Comparison of ENCODE assay signal across 1 cellular context in the genomic region with DNA sequence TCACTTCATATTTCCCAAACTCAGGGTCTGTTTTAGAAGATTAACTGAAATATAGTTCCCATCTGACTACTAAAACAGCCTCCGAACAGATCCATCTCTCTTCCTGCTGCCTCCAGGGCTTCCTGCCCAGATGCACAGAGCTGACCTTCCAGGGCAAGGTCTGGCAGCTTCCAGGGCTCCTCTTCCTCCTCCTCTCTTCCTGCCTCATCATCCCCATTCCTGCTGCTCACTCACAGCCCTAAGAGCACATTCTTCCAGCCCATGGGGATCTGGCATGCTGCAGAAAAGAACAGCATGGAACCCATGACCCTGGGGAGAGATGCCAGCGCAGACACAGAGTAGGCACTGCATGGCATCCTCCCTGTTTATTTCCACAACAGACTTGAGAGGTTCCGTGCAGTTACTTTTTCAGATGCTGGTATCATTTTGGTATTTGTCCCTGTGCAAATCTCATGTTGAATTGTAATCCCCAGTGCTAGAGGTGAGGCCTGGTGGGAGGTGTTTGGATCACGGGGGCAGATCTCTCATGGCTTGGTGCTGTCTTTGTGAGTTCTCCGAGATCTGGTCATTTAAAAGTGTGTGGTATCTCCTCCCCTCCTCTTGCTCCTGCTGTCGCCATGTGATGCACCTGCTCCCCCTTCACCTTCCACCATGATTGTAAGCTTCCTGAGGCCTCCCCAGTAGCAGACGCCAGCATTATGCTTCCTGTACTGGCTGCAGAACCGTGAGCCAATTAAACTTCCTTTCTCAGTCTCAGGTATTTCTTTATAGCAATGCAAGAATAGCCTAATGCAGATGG.
A peak's percentile ranks its signal among the peaks of the same experiment; 100 is the strongest.
TF ChIP-seq lines count a peak whose summit lies in the region.

No MANE protein-coding gene starts in this region.

TF ChIP-seq in endothelial cell of umbilical vein, 7 proteins besides CTCF, POLR2A, EP300 and RAD21:
- no peak for TF ChIP-seq MYC (IDR thresholded peaks at IDR 0.05; ENCODE audit: low read depth, low read length)
- peak; percentile 27 for TF ChIP-seq FOS (IDR thresholded peaks at IDR 0.05; ENCODE audit: borderline replicate concordance, insufficient read depth, low read length)
